ENCODE assay signal across 11 cellular contexts in genomic region chr2:104851236-104852160, GRCh38. TPM values are rescaled to one million over a fixed set of nuclear protein-coding genes. Genes with fewer than 3 reads are reported as not detected.
DNase-seq lines count a peak whose midpoint lies in the region; ATAC-seq and TF ChIP-seq lines count a peak whose summit lies in the region.
"Had no signal": no experiment of that assay in that cellular context is flagged by ENCODE, and none has a peak within 500 bp of the region (broad histone marks: within the 10 kb centered on the region; RNA-seq: fewer than 3 reads in every experiment).

No MANE protein-coding gene starts in this region.

- H3K27me3 ChIP-seq in muscle layer of duodenum (ENCODE audit: low read depth, low read length), result peaks cover 72% of the 10 kb centered on the region

- H3K9me3 ChIP-seq in HEK293 (ENCODE audit: control insufficient read depth, insufficient read depth, low read depth, low read length) (no peaks in the 10 kb centered on the region), muscle layer of duodenum (ENCODE audit: control insufficient read depth in 1 of 2, low read length in 2 of 2) (no peaks in the 10 kb centered on the region)

- TF ChIP-seq CTCF in HEK293 (tag by site-specific recombination; IDR thresholded peaks at IDR 0.05), result no peak

- peaks cover 30% of the 10 kb centered on the region for H3K4me1 ChIP-seq in HEK293 (ENCODE audit: control insufficient read depth, insufficient read depth, low read length)
- peaks cover 0 to 33% of the 10 kb centered on the region in 2 donors for H3K4me1 ChIP-seq in muscle layer of duodenum (ENCODE audit: control insufficient read depth in 1 of 2, insufficient read depth in 2 of 2, low read length in 2 of 2)

- CTCF ChIA-PET in HEK293 (lab: Yijun Ruan, JAX), result interaction anchor here (0.7 to 1.0 kb wide), 3 partner anchors 7 to 1654 kb away, joined by 3 to 4 read pairs (median 4); no protein-coding TSS in a partner anchor

- no peak for ATAC-seq in GM19452 (IDR thresholded peaks at IDR 0.05; ENCODE audit: unreplicated experiment)

- H3K4me3 ChIP-seq in HEK293 (ENCODE audit: low read depth, low read length), result peak overlapping the region; percentile 58
- peak overlapping the region; percentile 33 to 56 for H3K4me3 ChIP-seq in muscle layer of duodenum (ENCODE audit: low read depth in 1 of 2, low read length in 2 of 2)

- H3K36me3 ChIP-seq in HEK293 (ENCODE audit: control insufficient read depth in 2 of 2, insufficient read depth in 1 of 2, low read length in 2 of 2), result peaks cover 0 to 3% of the 10 kb centered on the region in 2 experiments; a peak in 1 of 3 replicates
- H3K36me3 ChIP-seq in muscle layer of duodenum (ENCODE audit: control insufficient read depth in 1 of 2, insufficient read depth in 2 of 2, low read length in 2 of 2), result no peaks in the 10 kb centered on the region

- POLR2A ChIA-PET in HEK293 (lab: Yijun Ruan, JAX), result no interaction called here

- H3K27ac ChIP-seq in HEK293 (ENCODE audit: extremely low read depth, low read depth, low read length) (peak overlapping the region; percentile 99), muscle layer of duodenum (ENCODE audit: low read length) (no peak overlapping the region)

- DNase-seq in Ammon's horn (ENCODE audit: low spot score) (peak; percentile 66), astrocyte of the hippocampus (ENCODE audit: low read depth, low spot score) (peak; percentile 71), ureter (ENCODE audit: low spot score) (no peak), activated gamma-delta T cell (lab: John Stamatoyannopoulos, UW) (no peak), NCI-H146 (lab: John Stamatoyannopoulos, UW) (no peak)
- DNase-seq: GDM1, NCI-H446 had no signal

TF ChIP-seq in HEK293, 187 proteins besides CTCF, POLR2A, EP300 and RAD21:
- TF ChIP-seq, protein P1, sequence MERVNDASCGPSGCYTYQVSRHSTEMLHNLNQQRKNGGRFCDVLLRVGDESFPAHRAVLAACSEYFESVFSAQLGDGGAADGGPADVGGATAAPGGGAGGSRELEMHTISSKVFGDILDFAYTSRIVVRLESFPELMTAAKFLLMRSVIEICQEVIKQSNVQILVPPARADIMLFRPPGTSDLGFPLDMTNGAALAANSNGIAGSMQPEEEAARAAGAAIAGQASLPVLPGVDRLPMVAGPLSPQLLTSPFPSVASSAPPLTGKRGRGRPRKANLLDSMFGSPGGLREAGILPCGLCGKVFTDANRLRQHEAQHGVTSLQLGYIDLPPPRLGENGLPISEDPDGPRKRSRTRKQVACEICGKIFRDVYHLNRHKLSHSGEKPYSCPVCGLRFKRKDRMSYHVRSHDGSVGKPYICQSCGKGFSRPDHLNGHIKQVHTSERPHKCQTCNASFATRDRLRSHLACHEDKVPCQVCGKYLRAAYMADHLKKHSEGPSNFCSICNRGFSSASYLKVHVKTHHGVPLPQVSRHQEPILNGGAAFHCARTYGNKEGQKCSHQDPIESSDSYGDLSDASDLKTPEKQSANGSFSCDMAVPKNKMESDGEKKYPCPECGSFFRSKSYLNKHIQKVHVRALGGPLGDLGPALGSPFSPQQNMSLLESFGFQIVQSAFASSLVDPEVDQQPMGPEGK (tag by site-specific recombination; IDR thresholded peaks at IDR 0.05), result peak; percentile 29; the same call in 1 of the 2 replicates
- TF ChIP-seq, protein P2, sequence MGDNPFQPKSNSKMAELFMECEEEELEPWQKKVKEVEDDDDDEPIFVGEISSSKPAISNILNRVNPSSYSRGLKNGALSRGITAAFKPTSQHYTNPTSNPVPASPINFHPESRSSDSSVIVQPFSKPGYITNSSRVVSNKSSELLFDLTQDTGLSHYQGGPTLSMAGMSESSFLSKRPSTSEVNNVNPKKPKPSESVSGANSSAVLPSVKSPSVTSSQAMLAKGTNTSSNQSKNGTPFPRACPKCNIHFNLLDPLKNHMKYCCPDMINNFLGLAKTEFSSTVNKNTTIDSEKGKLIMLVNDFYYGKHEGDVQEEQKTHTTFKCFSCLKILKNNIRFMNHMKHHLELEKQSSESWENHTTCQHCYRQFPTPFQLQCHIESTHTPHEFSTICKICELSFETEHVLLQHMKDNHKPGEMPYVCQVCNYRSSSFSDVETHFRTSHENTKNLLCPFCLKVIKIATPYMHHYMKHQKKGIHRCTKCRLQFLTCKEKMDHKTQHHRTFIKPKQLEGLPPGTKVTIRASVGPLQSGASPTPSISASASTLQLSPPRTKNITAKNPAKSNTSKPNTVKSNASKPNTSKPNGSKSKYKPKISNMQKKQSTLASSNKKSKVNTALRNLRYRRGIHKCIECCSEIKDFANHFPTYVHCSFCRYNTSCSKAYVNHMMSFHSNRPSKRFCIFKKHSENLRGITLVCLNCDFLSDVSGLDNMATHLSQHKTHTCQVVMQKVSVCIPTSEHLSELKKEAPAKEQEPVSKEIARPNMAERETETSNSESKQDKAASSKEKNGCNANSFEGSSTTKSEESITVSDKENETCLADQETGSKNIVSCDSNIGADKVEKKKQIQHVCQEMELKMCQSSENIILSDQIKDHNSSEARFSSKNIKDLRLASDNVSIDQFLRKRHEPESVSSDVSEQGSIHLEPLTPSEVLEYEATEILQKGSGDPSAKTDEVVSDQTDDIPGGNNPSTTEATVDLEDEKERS (tag by site-specific recombination; IDR thresholded peaks at IDR 0.05), result no peak
- TF ChIP-seq ZNF335 (tag by site-specific recombination; conservative IDR thresholded peaks at IDR 0.05) (peak; percentile 20; the same call in 1 of the 2 replicates), ZBTB1 (tag by site-specific recombination; IDR thresholded peaks at IDR 0.05) (no peak), WT1 (tag by site-specific recombination; IDR thresholded peaks at IDR 0.05) (peak; percentile 46), ZNF239 (tag by site-specific recombination; IDR thresholded peaks at IDR 0.05) (no peak), ZNF433 (tag by site-specific recombination; IDR thresholded peaks at IDR 0.05; ENCODE audit: low read depth) (no peak), ZBTB17 (tag by site-specific recombination; IDR thresholded peaks at IDR 0.05) (0 out of 2 replicates have a peak, but pooled peaks have one; percentile 27)
- TF ChIP-seq, protein P3, sequence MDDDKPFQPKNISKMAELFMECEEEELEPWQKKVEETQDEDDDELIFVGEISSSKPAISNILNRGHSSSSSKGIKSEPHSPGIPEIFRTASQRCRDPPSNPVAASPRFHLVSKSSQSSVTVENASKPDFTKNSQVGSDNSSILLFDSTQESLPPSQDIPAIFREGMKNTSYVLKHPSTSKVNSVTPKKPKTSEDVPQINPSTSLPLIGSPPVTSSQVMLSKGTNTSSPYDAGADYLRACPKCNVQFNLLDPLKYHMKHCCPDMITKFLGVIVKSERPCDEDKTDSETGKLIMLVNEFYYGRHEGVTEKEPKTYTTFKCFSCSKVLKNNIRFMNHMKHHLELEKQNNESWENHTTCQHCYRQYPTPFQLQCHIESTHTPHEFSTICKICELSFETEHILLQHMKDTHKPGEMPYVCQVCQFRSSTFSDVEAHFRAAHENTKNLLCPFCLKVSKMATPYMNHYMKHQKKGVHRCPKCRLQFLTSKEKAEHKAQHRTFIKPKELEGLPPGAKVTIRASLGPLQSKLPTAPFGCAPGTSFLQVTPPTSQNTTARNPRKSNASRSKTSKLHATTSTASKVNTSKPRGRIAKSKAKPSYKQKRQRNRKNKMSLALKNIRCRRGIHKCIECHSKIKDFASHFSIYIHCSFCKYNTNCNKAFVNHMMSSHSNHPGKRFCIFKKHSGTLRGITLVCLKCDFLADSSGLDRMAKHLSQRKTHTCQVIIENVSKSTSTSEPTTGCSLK (tag by site-specific recombination; IDR thresholded peaks at IDR 0.05), result no peak
- TF ChIP-seq, protein P4, sequence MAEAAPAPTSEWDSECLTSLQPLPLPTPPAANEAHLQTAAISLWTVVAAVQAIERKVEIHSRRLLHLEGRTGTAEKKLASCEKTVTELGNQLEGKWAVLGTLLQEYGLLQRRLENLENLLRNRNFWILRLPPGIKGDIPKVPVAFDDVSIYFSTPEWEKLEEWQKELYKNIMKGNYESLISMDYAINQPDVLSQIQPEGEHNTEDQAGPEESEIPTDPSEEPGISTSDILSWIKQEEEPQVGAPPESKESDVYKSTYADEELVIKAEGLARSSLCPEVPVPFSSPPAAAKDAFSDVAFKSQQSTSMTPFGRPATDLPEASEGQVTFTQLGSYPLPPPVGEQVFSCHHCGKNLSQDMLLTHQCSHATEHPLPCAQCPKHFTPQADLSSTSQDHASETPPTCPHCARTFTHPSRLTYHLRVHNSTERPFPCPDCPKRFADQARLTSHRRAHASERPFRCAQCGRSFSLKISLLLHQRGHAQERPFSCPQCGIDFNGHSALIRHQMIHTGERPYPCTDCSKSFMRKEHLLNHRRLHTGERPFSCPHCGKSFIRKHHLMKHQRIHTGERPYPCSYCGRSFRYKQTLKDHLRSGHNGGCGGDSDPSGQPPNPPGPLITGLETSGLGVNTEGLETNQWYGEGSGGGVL (tag by site-specific recombination; IDR thresholded peaks at IDR 0.05), result peak; percentile 36; the same call in 1 of the 2 replicates
- TF ChIP-seq, protein P5, sequence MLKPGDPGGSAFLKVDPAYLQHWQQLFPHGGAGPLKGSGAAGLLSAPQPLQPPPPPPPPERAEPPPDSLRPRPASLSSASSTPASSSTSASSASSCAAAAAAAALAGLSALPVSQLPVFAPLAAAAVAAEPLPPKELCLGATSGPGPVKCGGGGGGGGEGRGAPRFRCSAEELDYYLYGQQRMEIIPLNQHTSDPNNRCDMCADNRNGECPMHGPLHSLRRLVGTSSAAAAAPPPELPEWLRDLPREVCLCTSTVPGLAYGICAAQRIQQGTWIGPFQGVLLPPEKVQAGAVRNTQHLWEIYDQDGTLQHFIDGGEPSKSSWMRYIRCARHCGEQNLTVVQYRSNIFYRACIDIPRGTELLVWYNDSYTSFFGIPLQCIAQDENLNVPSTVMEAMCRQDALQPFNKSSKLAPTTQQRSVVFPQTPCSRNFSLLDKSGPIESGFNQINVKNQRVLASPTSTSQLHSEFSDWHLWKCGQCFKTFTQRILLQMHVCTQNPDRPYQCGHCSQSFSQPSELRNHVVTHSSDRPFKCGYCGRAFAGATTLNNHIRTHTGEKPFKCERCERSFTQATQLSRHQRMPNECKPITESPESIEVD (tag by site-specific recombination; IDR thresholded peaks at IDR 0.05), result peak; percentile 29; the same call in 1 of the 2 replicates
- TF ChIP-seq, protein P6, sequence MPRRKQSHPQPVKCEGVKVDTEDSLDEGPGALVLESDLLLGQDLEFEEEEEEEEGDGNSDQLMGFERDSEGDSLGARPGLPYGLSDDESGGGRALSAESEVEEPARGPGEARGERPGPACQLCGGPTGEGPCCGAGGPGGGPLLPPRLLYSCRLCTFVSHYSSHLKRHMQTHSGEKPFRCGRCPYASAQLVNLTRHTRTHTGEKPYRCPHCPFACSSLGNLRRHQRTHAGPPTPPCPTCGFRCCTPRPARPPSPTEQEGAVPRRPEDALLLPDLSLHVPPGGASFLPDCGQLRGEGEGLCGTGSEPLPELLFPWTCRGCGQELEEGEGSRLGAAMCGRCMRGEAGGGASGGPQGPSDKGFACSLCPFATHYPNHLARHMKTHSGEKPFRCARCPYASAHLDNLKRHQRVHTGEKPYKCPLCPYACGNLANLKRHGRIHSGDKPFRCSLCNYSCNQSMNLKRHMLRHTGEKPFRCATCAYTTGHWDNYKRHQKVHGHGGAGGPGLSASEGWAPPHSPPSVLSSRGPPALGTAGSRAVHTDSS (tag by site-specific recombination; IDR thresholded peaks at IDR 0.05), result no peak

RNA-seq across cellular contexts. Expression of gene POU3F3, which starts 2.4 kb away (rescaled TPM):
- not detected for total RNA-seq in ureter
- total RNA-seq: left lobe of liver had no signal

Comparison
In these comparisons a context has a peak if more than half of its experiments do, and no peak if none do; other contexts are left out.
1. DNase-seq: peak in Ammon's horn (single experiment) and astrocyte of the hippocampus (single experiment); none in ureter (single experiment), activated gamma-delta T cell (single experiment) and NCI-H146 (single experiment).